ENCODE assay signal across 21 cellular contexts in genomic region chr11:57771365-57771764, GRCh38. TPM values are rescaled to one million over a fixed set of nuclear protein-coding genes. Genes with fewer than 3 reads are reported as not detected.
DNase-seq lines count a peak whose midpoint lies in the region; ATAC-seq and TF ChIP-seq lines count a peak whose summit lies in the region.
"Had no signal": no experiment of that assay in that cellular context is flagged by ENCODE, and none has a peak within 500 bp of the region (broad histone marks: within the 10 kb centered on the region; RNA-seq: fewer than 3 reads in every experiment).

No MANE protein-coding gene starts in this region.

- no peak overlapping the region for H3K14ac ChIP-seq in H9 (ENCODE audit: insufficient read depth, low read length)

- H2BK12ac ChIP-seq in H9 (ENCODE audit: insufficient read length, low read depth, low read length), result no peak overlapping the region

- no peaks in the 10 kb centered on the region for H3K9me3 Mint-ChIP-seq in H9
- peaks cover 4% of the 10 kb centered on the region for H3K9me3 Mint-ChIP-seq in WTC11
- H3K9me3 Mint-ChIP-seq in memory B cell, result peaks cover 2% of the 10 kb centered on the region
- peaks cover 4% of the 10 kb centered on the region for H3K9me3 Mint-ChIP-seq in type B pancreatic cell

- 100% methylated on average over 1 of the region's 3 CpGs for WGBS in H9 (ENCODE audit: extremely low coverage, insufficient read length, low lambda C conversion rate)
- 85 to 91% (median 88%) methylated on average over 3 of the region's 3 CpGs for WGBS in psoas muscle, 3 donors

- H3K79me1 ChIP-seq in H9 (ENCODE audit: insufficient read depth, low read depth, low read length, poor library complexity, severe bottlenecking), result peaks cover 10% of the 10 kb centered on the region

- peaks cover 62% of the 10 kb centered on the region; the same call in 1 of the 2 replicates for H3K79me2 ChIP-seq in H9 (ENCODE audit: insufficient read depth, low read length)

- no peak overlapping the region for H3T11ph ChIP-seq in H9 (ENCODE audit: low read length)

- H2AFZ ChIP-seq in H9 (ENCODE audit: low read length), result no peak overlapping the region

- no peaks in the 10 kb centered on the region for H3K9me3 ChIP-seq in H9 (ENCODE audit: control insufficient read depth, low read depth, low read length)
- no peaks in the 10 kb centered on the region for H3K9me3 ChIP-seq in psoas muscle

- H4K8ac ChIP-seq in H9 (replicated peaks; ENCODE audit: insufficient read length, low read depth, low read length), result no peak overlapping the region

- H4K5ac ChIP-seq in H9 (ENCODE audit: insufficient read length, low read depth, low read length), result no peak overlapping the region

- ATAC-seq in WTC11 (no peak), memory B cell (ENCODE audit: low read depth) (no peak), psoas muscle (no peak), HG03135 (IDR thresholded peaks at IDR 0.05; ENCODE audit: unreplicated experiment) (no peak)

- no peak overlapping the region for H3K9ac ChIP-seq in H9 (ENCODE audit: extremely low read depth, insufficient read length, low read length)

- intact Hi-C loops in psoas muscle (cut with DNase I), result no loop called here

- H2BK120ac ChIP-seq in H9 (ENCODE audit: low read depth, low read length, poor library complexity, severe bottlenecking), result no peak overlapping the region

- no peak overlapping the region for H4K91ac ChIP-seq in H9 (ENCODE audit: insufficient read length, low read depth, low read length)

- peaks cover 8 to 28% (median 18%) of the 10 kb centered on the region in 3 experiments; a peak in 6 of 7 replicates for H3K36me3 Mint-ChIP-seq in H9 (ENCODE audit: insufficient read depth in 1 of 3, low read depth in 3 of 3)
- H3K36me3 Mint-ChIP-seq in WTC11, result peaks cover 16% of the 10 kb centered on the region
- H3K36me3 Mint-ChIP-seq in memory B cell, result peaks cover 7% of the 10 kb centered on the region
- H3K36me3 Mint-ChIP-seq in type B pancreatic cell, result peaks cover 26% of the 10 kb centered on the region

- no peak for DNase-seq in H9
- no peak for DNase-seq in WTC11 (ENCODE audit: low spot score)
- DNase-seq in memory B cell (ENCODE audit: low spot score in 2 of 2), result no peak
- no peak for DNase-seq in type B pancreatic cell (ENCODE audit: extremely low spot score, unreplicated experiment)
- DNase-seq in iPS-NIHi11 (ENCODE audit: low spot score), result no peak
- no peak for DNase-seq in psoas muscle
- DNase-seq: DMS153, GDM1, GOT3, NCI-H1417 treated with DMSO at 0.1 percent for 48 hours, NCI-H187 treated with DMSO at 0.1 percent for 48 hours, NCI-H2227 treated with DMSO at 0.1 percent for 48 hours, NCI-H510A treated with DMSO at 0.1 percent for 48 hours, NCI-H774 had no signal

- CTCF ChIA-PET in WTC11 (lab: Charles Lee), result interaction anchor here (1.5 to 1.9 kb wide), 3 partner anchors 10 to 29 kb away, joined by 3 to 14 read pairs (median 5); partner anchors contain the start of gene CTNND1

- no peak overlapping the region for H3K56ac ChIP-seq in H9 (ENCODE audit: insufficient read length, low read depth, low read length)

- no peak overlapping the region for H2BK20ac ChIP-seq in H9 (ENCODE audit: low read depth, low read length, poor library complexity, severe bottlenecking)

- H3K4me1 ChIP-seq in H9 (ENCODE audit: insufficient read depth, low read length) (peaks cover 13% of the 10 kb centered on the region; the same call in 1 of the 2 replicates), psoas muscle (peaks cover 67% of the 10 kb centered on the region)

- H3K4ac ChIP-seq in H9 (ENCODE audit: low read depth, low read length), result no peak overlapping the region

- H3K4me2 ChIP-seq in H9 (ENCODE audit: insufficient read depth, insufficient read length, low read length), result no peak overlapping the region

- no peak overlapping the region for H3K18ac ChIP-seq in H9 (ENCODE audit: insufficient read length, low read depth, low read length)

- H3K4me1 Mint-ChIP-seq in H9, result peaks cover 43 to 45% of the 10 kb centered on the region in 2 experiments
- H3K4me1 Mint-ChIP-seq in WTC11, result peaks cover 58% of the 10 kb centered on the region
- H3K4me1 Mint-ChIP-seq in memory B cell, result peaks cover 8% of the 10 kb centered on the region
- H3K4me1 Mint-ChIP-seq in type B pancreatic cell (ENCODE audit: unreplicated experiment), result peaks cover 51% of the 10 kb centered on the region

- H3K27ac Mint-ChIP-seq in H9 (peak overlapping the region in 2 of 3 experiments; percentile 2 to 5; a peak in 2 of 7 replicates), WTC11 (peak overlapping the region; percentile 6; the same call in 1 of the 2 replicates), memory B cell (peak overlapping the region; percentile 1), type B pancreatic cell (peak overlapping the region; percentile 88)

- H3K27me3 Mint-ChIP-seq in H9 (ENCODE audit: low read depth) (no peaks in the 10 kb centered on the region), WTC11 (ENCODE audit: low read depth) (no peaks in the 10 kb centered on the region), memory B cell (no peaks in the 10 kb centered on the region), type B pancreatic cell (no peaks in the 10 kb centered on the region)

- TF ChIP-seq CTCF in H9 (conservative IDR thresholded peaks at IDR 0.05) (no peak), WTC11 (IDR thresholded peaks at IDR 0.05) (no peak), type B pancreatic cell (conservative IDR thresholded peaks at IDR 0.05) (no peak), psoas muscle (IDR thresholded peaks at IDR 0.05) (no peak)

- H3K27me3 ChIP-seq in H9 (ENCODE audit: insufficient read depth, low read length), result no peaks in the 10 kb centered on the region
- no peaks in the 10 kb centered on the region for H3K27me3 ChIP-seq in psoas muscle (ENCODE audit: insufficient read depth in 3 of 3, low read length in 2 of 3)

- H2BK15ac ChIP-seq in H9 (ENCODE audit: low read depth, low read length), result no peak overlapping the region

- no peak overlapping the region for H3K4me3 Mint-ChIP-seq in H9
- no peak overlapping the region for H3K4me3 Mint-ChIP-seq in WTC11
- no peak overlapping the region for H3K4me3 Mint-ChIP-seq in memory B cell
- no peak overlapping the region for H3K4me3 Mint-ChIP-seq in type B pancreatic cell

- no peaks in the 10 kb centered on the region for H4K20me1 ChIP-seq in H9 (ENCODE audit: control insufficient read depth, insufficient read depth, insufficient read length)

- POLR2A ChIA-PET in WTC11 (lab: Charles Lee), result interaction anchor here (0.7 to 1.3 kb wide), 2 partner anchors 10 kb away, joined by 3 to 4 read pairs; partner anchors contain the start of gene CTNND1

- no peak overlapping the region for H2AK5ac ChIP-seq in H9 (ENCODE audit: insufficient read length, low read length)

- no peak overlapping the region for H3K23ac ChIP-seq in H9 (ENCODE audit: insufficient read length, low read depth, low read length)

- H3K36me3 ChIP-seq in psoas muscle (ENCODE audit: insufficient read depth in 1 of 2, low read depth in 1 of 2), result no peaks in the 10 kb centered on the region

- H3K4me3 ChIP-seq in psoas muscle, result no peak overlapping the region

- H3K27ac ChIP-seq in H9 (ENCODE audit: insufficient read length, low read depth, low read length) (no peak overlapping the region), psoas muscle (no peak overlapping the region)
- H3K27ac ChIP-seq: C4-2B had no signal

- no peaks in the 10 kb centered on the region for H3K23me2 ChIP-seq in H9 (ENCODE audit: insufficient read length, low read depth, low read length, poor library complexity, severe bottlenecking)

- H2BK5ac ChIP-seq in H9 (ENCODE audit: insufficient read length, low read length), result no peak overlapping the region

TF ChIP-seq in WTC11, 78 proteins besides CTCF, POLR2A, EP300 and RAD21 (continues in another document):
- TF ChIP-seq ZBTB21 (CRISPR knock-in tag; IDR thresholded peaks at IDR 0.05; ENCODE audit: borderline replicate concordance) (no peak), ZNF121 (CRISPR knock-in tag; IDR thresholded peaks at IDR 0.05) (no peak)

RNA-seq across cellular contexts. Expression of gene CTNND1, which starts 9.8 kb away (rescaled TPM):
- total RNA-seq in H9 (2021) (164 and 166 TPM in 2 replicates), WTC11 (2021) (164 to 165 TPM (median 164 TPM) in 3 replicates), type B pancreatic cell (ENCODE audit: low replicate concordance) (187 and 253 TPM in 2 replicates), psoas muscle (10 to 100 TPM; 26.1 to 35.2 (median 30.1) TPM)
- 10 to 100 TPM in 2 of 3 donors, 1 to 10 TPM in 1; 9.4 to 13.8 (median 13.7) TPM for polyA plus RNA-seq in psoas muscle

RNA-seq across cellular contexts. Expression of gene BTBD18, which starts 19.7 kb away (rescaled TPM):
- total RNA-seq in H9 (2021), result not detected in 2 replicates
- total RNA-seq in WTC11 (2021), result 0.09 to 0.14 TPM in 2 of 3 replicates, not detected in the other
- total RNA-seq in type B pancreatic cell (ENCODE audit: low replicate concordance), result not detected in 2 replicates
- not detected for total RNA-seq in psoas muscle
- polyA plus RNA-seq in psoas muscle, result under 1 TPM in 1 of 3 donors, not detected in 2; 0.03 TPM
- total RNA-seq: Daoy, HT-29, M059J, OCI-LY7, RPMI7951 had no signal

RNA-seq across cellular contexts. Expression of gene SELENOH, which starts 30.1 kb away (rescaled TPM):
- total RNA-seq in H9 (2021) (251 and 271 TPM in 2 replicates), WTC11 (2021) (251 to 266 TPM (median 259 TPM) in 3 replicates), type B pancreatic cell (ENCODE audit: low replicate concordance) (107 and 144 TPM in 2 replicates), psoas muscle (100 to 1,000 TPM in 1 of 4 donors, 10 to 100 TPM in 3; 67.0 to 109 (median 88.0) TPM)
- 100 to 1,000 TPM in 1 of 3 donors, 10 to 100 TPM in 2; 79.0 to 120 (median 81.9) TPM for polyA plus RNA-seq in psoas muscle

RNA-seq across cellular contexts. Expression of gene TMX2, which starts 59.0 kb away (rescaled TPM):
- total RNA-seq in H9 (2021) (91.1 and 91.3 TPM in 2 replicates), WTC11 (2021) (84.9 to 85.7 TPM (median 85.4 TPM) in 3 replicates), type B pancreatic cell (ENCODE audit: low replicate concordance) (84.4 and 87.4 TPM in 2 replicates), psoas muscle (10 to 100 TPM; 31.5 to 69.7 (median 51.1) TPM)
- 100 to 1,000 TPM in 2 of 3 donors, 10 to 100 TPM in 1; 55.4 to 192 (median 110) TPM for polyA plus RNA-seq in psoas muscle

RNA-seq across cellular contexts. Expression of gene MED19, which starts 59.4 kb away (rescaled TPM):
- total RNA-seq in H9 (2021), result 17.6 and 17.9 TPM in 2 replicates
- total RNA-seq in WTC11 (2021), result 18.0 to 19.9 TPM (median 19.1 TPM) in 3 replicates
- total RNA-seq in type B pancreatic cell (ENCODE audit: low replicate concordance), result 17.9 and 21.5 TPM in 2 replicates
- total RNA-seq in psoas muscle, result 10 to 100 TPM in 1 of 4 donors, 1 to 10 TPM in 3; 6.7 to 10.3 (median 7.4) TPM
- polyA plus RNA-seq in psoas muscle, result 10 to 100 TPM in 2 of 3 donors, 1 to 10 TPM in 1; 9.4 to 19.7 (median 13.9) TPM

Comparison
In these comparisons a context has a peak if more than half of its experiments do, and no peak if none do; other contexts are left out.
1. H3K27ac Mint-ChIP-seq: peak in every context shown above with its lines; median percentile 88 in type B pancreatic cell; 6 in WTC11; 4 in H9; 1 in memory B cell.